ENCODE assay signal across 1 cellular context in the genomic region with DNA sequence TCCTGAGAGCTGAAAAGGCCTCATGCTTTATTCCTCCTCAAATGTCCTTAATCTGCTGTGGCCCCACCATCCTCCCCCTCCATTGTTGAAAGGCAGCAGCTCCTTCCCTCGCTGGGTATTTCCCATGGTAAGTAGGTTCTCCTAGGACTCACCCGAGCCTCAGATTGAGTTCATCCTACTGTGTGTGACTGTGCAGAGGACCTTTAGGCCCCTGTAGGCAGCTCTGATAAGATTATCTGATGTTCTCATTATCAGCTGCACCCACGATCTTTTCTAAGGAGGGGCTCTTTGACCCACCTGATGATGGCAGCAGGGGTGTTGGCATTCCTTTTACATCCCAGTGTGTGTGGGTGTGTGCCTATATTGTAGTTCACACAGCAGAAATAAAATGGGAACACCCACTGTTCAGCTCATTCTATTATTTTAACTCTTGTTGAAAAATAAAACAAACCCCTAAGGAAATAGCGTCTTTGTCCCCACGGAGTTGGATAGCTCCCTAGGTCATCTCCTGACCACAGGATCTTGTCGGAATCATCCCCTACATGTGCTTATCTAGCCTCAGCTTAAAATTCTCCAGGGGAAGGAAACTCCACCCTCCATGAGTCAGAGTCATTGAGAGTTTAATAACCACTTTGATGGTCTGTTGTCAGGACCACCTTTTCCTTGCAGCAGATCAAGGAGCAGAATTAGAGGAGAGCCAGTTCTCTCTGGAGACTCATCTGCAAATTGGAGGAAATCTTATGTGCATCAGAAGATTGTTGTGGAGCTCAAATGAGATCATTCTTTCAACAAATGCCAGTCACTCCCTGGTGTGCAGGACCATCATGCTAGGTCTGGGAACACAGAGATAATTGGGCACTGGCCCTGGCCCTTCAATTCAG.
TF ChIP-seq lines count a peak whose summit lies in the region.

No MANE protein-coding gene starts in this region.

TF ChIP-seq in GM23338, 12 proteins besides CTCF, POLR2A, EP300 and RAD21 (continued from another document):
- TF ChIP-seq, protein P1, sequence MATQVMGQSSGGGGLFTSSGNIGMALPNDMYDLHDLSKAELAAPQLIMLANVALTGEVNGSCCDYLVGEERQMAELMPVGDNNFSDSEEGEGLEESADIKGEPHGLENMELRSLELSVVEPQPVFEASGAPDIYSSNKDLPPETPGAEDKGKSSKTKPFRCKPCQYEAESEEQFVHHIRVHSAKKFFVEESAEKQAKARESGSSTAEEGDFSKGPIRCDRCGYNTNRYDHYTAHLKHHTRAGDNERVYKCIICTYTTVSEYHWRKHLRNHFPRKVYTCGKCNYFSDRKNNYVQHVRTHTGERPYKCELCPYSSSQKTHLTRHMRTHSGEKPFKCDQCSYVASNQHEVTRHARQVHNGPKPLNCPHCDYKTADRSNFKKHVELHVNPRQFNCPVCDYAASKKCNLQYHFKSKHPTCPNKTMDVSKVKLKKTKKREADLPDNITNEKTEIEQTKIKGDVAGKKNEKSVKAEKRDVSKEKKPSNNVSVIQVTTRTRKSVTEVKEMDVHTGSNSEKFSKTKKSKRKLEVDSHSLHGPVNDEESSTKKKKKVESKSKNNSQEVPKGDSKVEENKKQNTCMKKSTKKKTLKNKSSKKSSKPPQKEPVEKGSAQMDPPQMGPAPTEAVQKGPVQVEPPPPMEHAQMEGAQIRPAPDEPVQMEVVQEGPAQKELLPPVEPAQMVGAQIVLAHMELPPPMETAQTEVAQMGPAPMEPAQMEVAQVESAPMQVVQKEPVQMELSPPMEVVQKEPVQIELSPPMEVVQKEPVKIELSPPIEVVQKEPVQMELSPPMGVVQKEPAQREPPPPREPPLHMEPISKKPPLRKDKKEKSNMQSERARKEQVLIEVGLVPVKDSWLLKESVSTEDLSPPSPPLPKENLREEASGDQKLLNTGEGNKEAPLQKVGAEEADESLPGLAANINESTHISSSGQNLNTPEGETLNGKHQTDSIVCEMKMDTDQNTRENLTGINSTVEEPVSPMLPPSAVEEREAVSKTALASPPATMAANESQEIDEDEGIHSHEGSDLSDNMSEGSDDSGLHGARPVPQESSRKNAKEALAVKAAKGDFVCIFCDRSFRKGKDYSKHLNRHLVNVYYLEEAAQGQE (IDR thresholded peaks at IDR 0.05; ENCODE audit: unreplicated experiment): no peak
- TF ChIP-seq ZNF462 (CRISPR knock-in tag; IDR thresholded peaks at IDR 0.05) (no peak), CREB1 (CRISPR knock-in tag; IDR thresholded peaks at IDR 0.05; ENCODE audit: low read depth) (no peak), STAT1 (IDR thresholded peaks at IDR 0.05; ENCODE audit: unreplicated experiment) (no peak), EZH2phosphoT487 (IDR thresholded peaks at IDR 0.05; ENCODE audit: unreplicated experiment) (no peak), POLR2AphosphoS5 (IDR thresholded peaks at IDR 0.05; ENCODE audit: low read depth) (no peak)
